In the genomic region with DNA sequence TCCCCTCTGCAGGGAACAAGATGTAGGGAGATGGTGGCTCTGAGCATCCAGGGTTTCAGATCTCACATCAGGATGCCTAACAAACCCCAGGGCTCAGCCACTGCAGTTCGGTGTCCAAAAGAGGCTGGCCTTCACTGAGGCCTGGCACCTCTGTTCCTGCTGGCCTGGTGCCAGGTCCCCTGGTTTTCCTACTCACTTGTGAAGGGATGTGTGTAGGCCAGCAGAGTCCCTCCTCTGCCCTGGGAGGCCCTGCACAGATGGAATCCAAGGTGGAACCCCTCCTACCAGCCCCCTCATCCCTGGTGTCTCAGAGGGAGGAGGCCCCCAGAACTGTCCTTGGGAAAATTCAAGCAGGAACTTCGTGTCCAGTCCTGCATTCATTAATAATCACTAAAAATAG, we compare ENCODE assay signal across 28 cellular contexts.
"Had no signal": no experiment of that assay in that cellular context is flagged by ENCODE, and none has a peak within 500 bp of the region (broad histone marks: within the 10 kb centered on the region; RNA-seq: fewer than 3 reads in every experiment).

No MANE protein-coding gene starts in this region.

- H3K4me3 ChIP-seq: MG63, PC-9, SJCRH30, SK-N-MC had no signal

- H2AFZ ChIP-seq: PC-9 had no signal

- H3K27ac ChIP-seq: PC-9, SJCRH30, SK-N-MC, WERI-Rb-1 had no signal

- H3K4me2 ChIP-seq: PC-9 had no signal

- H3K27me3 ChIP-seq: MG63, SJCRH30 had no signal

- H3K36me3 ChIP-seq: MG63, SJCRH30, WERI-Rb-1 had no signal

- ATAC-seq: activated naive CD8-positive, alpha-beta T cell treated with anti-CD3 and anti-CD28 coated beads, Interleukin-2, amount 50 U/mL, for 24 hours had no signal

- H3K9me3 ChIP-seq: MG63, SJCRH30 had no signal

- DNase-seq: activated CD4-positive, alpha-beta memory T cell treated with anti-CD3 and anti-CD28 coated beads, Interleukin-2, amount 10 ng/mL, durations not matched to agents 7 days and 5 days; activated CD4-positive, alpha-beta T cell treated with anti-CD3 and anti-CD28 coated beads for 1 hour; activated CD4-positive, alpha-beta T cell treated with anti-CD3 and anti-CD28 coated beads for 48 hours; activated CD4-positive, CD25-positive, alpha-beta regulatory T cell; activated naive CD4-positive, alpha-beta T cell treated with anti-CD3 and anti-CD28 coated beads, Interleukin-2, amount 10 ng/mL, durations not matched to agents 7 days and 5 days; activated naive CD8-positive, alpha-beta T cell treated with anti-CD3 and anti-CD28 coated beads, Interleukin-2, amount 50 U/mL, for 24 hours; activated T-cell treated with anti-CD3 and anti-CD28 coated beads, Interleukin-2, amount 50 U/mL, for 24 hours; anterior cingulate cortex; caudate nucleus; cerebellar nuclear complex; Kasumi-1; KG1; MG63; NCI-H1048; NCI-H1105 treated with DMSO at 0.1 percent for 48 hours; NCI-H1436; NCI-H1694; NCI-H1930; NCI-H2081 treated with DMSO at 0.1 percent for 48 hours; NCI-H226; NCI-H524 treated with DMSO at 0.1 percent for 48 hours; PC-9; Right ventricle myocardium superior; SJCRH30; SW 1271; T1000; WERI-Rb-1 had no signal

- H3K4me1 ChIP-seq: SJCRH30 had no signal
